ENCODE assay signal across 21 cellular contexts in the genomic region with DNA sequence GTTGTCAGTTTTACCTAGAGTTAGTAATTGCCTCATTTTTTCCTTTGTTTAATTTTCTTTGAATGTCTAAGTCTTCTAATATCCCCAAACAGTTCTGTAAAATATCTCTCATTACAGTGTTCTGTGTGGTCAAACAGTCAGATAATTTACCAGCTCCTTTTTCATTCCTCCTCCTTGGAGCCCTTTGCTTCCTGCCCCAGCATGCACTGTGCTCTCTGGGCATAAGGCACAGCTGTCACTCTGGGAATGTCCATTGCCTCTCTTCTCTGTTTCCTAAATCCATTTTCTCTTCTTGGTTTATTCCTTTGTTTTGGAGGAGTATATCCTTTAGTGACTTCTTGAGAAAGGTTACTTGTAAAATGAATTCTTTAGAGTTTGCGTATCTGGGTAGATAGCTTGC.
"Had no signal": no experiment of that assay in that cellular context is flagged by ENCODE, and none has a peak within 500 bp of the region (broad histone marks: within the 10 kb centered on the region; RNA-seq: fewer than 3 reads in every experiment).

No MANE protein-coding gene starts in this region.

- H3K9me3 Mint-ChIP-seq: central memory CD8-positive, alpha-beta T cell; stimulated activated effector memory CD8-positive, alpha-beta T cell treated with anti-CD3 and anti-CD28 coated beads, Interleukin-12 subunit alpha, Interleukin-12 subunit beta, amount 100 ng/mL, for 72 hours; type B pancreatic cell had no signal

- ATAC-seq: esophagus mucosa; gastroesophageal sphincter; left lung; right cardiac atrium; stimulated activated effector memory CD8-positive, alpha-beta T cell treated with anti-CD3 and anti-CD28 coated beads, Interleukin-12 subunit alpha, Interleukin-12 subunit beta, amount 100 ng/mL, for 72 hours; stimulated activated naive CD8-positive, alpha-beta T cell treated with anti-CD3 and anti-CD28 coated beads, Interleukin-15, Interleukin-2, amounts not matched to agents 100 U/mL and 50 U/mL, for 24 hours had no signal

- H3K27me3 ChIP-seq: dorsolateral prefrontal cortex, gastroesophageal sphincter, left lung, suprapubic skin, thyroid gland had no signal

- H3K4me3 Mint-ChIP-seq: central memory CD8-positive, alpha-beta T cell; naive B cell; stimulated activated effector memory CD8-positive, alpha-beta T cell treated with anti-CD3 and anti-CD28 coated beads, Interleukin-12 subunit alpha, Interleukin-12 subunit beta, amount 100 ng/mL, for 72 hours; type B pancreatic cell had no signal

- H3K27ac ChIP-seq: dorsolateral prefrontal cortex, gastroesophageal sphincter, left lung, suprapubic skin, thyroid gland had no signal

- H3K36me3 ChIP-seq: gastroesophageal sphincter, left lung, suprapubic skin, thyroid gland had no signal

- H3K36me3 Mint-ChIP-seq: naive B cell; stimulated activated effector memory CD8-positive, alpha-beta T cell treated with anti-CD3 and anti-CD28 coated beads, Interleukin-12 subunit alpha, Interleukin-12 subunit beta, amount 100 ng/mL, for 72 hours; type B pancreatic cell had no signal

- H3K4me3 ChIP-seq: dorsolateral prefrontal cortex, gastroesophageal sphincter, left lung, suprapubic skin, thyroid gland had no signal

- H3K27ac Mint-ChIP-seq: stimulated activated effector memory CD8-positive, alpha-beta T cell treated with anti-CD3 and anti-CD28 coated beads, Interleukin-12 subunit alpha, Interleukin-12 subunit beta, amount 100 ng/mL, for 72 hours; type B pancreatic cell had no signal

- H3K4me1 ChIP-seq: left lung had no signal

- DNase-seq: cortex of kidney; dorsolateral prefrontal cortex; effector CD8-positive, alpha-beta T cell; glutamatergic neuron; left lung; mesendoderm; naive B cell; posterior cingulate gyrus; right cardiac atrium; small intestine; stimulated activated CD4-positive, alpha-beta T cell treated with anti-CD3 and anti-CD28 coated beads, Interleukin-12 subunit alpha, Interleukin-12 subunit beta, amount 100 ng/mL, for 4 hours; stimulated activated CD8-positive, alpha-beta memory T cell treated with anti-CD3 and anti-CD28 coated beads, Interleukin-4, amount 100 ng/mL, for 48 hours; stimulated activated naive CD8-positive, alpha-beta T cell treated with anti-CD3 and anti-CD28 coated beads, Interleukin-15, Interleukin-2, amounts not matched to agents 100 U/mL and 50 U/mL, for 24 hours; thyroid gland had no signal

- H3K4me1 Mint-ChIP-seq: central memory CD8-positive, alpha-beta T cell; naive B cell had no signal

- H3K9me3 ChIP-seq: gastroesophageal sphincter, left lung, suprapubic skin, thyroid gland had no signal

- FAIRE-seq: small intestine, urothelium cell line had no signal
